Comparison of ENCODE assay signal across 13 cellular contexts in the genomic region with DNA sequence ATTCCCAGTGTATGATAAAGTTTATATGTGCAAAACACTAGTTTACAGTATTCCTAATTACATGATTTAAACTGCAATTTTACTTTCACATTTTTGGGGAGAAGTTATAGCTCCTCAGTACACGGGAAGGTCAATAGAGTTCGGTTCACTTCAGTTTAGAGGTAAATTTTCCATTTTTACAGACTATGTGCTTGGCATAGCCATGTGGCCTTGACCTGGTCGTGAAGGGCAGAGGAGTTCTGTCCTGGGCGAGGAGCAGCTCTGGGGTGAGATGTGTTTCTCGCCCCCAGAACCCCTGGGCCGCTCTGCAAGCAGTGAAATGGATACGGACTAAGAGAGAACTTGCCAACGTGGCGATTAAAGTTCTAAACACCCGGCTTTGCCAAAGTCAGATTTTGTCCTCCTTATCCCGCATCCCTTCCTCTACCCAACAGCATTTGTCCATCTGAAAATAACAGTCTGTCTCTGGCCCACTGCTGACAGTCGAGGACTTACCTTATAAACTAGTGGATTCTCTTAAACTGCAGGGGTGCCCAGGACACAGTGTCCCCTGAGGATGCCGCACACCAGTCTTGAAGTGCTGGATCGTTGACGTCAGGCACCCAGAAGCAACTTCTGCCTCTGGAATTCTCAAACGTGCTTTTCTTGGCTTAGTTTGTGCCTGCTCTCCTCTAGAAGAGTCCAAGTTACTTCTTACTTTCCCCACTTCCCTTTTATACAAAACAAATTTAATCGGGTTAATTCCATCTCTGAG. TPM values are rescaled to one million over a fixed set of nuclear protein-coding genes. Genes with fewer than 3 reads are reported as not detected.
DNase-seq lines count a peak whose midpoint lies in the region; ATAC-seq and TF ChIP-seq lines count a peak whose summit lies in the region.
"Had no signal": no experiment of that assay in that cellular context is flagged by ENCODE, and none has a peak within 500 bp of the region (broad histone marks: within the 10 kb centered on the region; RNA-seq: fewer than 3 reads in every experiment).

No MANE protein-coding gene starts in this region.

- H3K36me3 Mint-ChIP-seq in CD4-positive, alpha-beta memory T cell: peaks cover 0 to 11% of the 10 kb centered on the region in 2 donors

- no peak for TF ChIP-seq POLR2A in Peyer's patch (IDR thresholded peaks at IDR 0.05)

- H3K4me3 ChIP-seq in CD4-positive, alpha-beta memory T cell (ENCODE audit: low read length in 2 of 2): no peak overlapping the region
- peak overlapping the region; percentile 99 for H3K4me3 ChIP-seq in SJCRH30
- peak overlapping the region; percentile 35 for H3K4me3 ChIP-seq in fibroblast of the aortic adventitia (ENCODE audit: low read depth, low read length)
- peak overlapping the region; percentile 74 for H3K4me3 ChIP-seq in psoas muscle
- H3K4me3 ChIP-seq in Peyer's patch: no peak overlapping the region

- DNase-seq in CD4-positive, alpha-beta memory T cell: no peak
- no peak for DNase-seq in SJCRH30
- peak; percentile 77 for DNase-seq in fibroblast of the aortic adventitia (ENCODE audit: low read depth)
- DNase-seq in psoas muscle: peak in 1 of 2 donors; percentile 56
- no peak for DNase-seq in Peyer's patch
- no peak for DNase-seq in NCI-H82 (lab: John Stamatoyannopoulos, UW)
- no peak for DNase-seq in NCI-H748 treated with DMSO at 0.1 percent for 48 hours (lab: John Stamatoyannopoulos, UW)
- no peak for DNase-seq in ACHN
- DNase-seq: GF-D8, kidney glomerular epithelial cell, NCI-H1417, NCI-H526 treated with DMSO at 0.1 percent for 48 hours had no signal

- CTCF ChIA-PET in CD4-positive, alpha-beta memory T cell (lab: Charles Lee; ENCODE audit: partially characterized antibody): interaction anchor here (1.1 to 2.0 kb wide), 2 partner anchors 25 to 237 kb away, joined by 3 to 15 read pairs; no protein-coding TSS in a partner anchor

- TF ChIP-seq CTCF in fibroblast of the aortic adventitia (IDR thresholded peaks at IDR 0.05; ENCODE audit: insufficient read depth, low read length): no peak
- TF ChIP-seq CTCF in psoas muscle (IDR thresholded peaks at IDR 0.05): no peak
- no peak for TF ChIP-seq CTCF in Peyer's patch (IDR thresholded peaks at IDR 0.05)

- H3K27ac Mint-ChIP-seq in CD4-positive, alpha-beta memory T cell: peak overlapping the region in 1 of 7 donors; percentile 55

- H3K27ac ChIP-seq in CD4-positive, alpha-beta memory T cell (ENCODE audit: low read depth, low read length): no peak overlapping the region
- H3K27ac ChIP-seq in SJCRH30 (no peak overlapping the region), psoas muscle (peak overlapping the region; percentile 100), Peyer's patch (peak overlapping the region in 1 of 4 donors; percentile 1)

- no peaks in the 10 kb centered on the region for H3K9me3 ChIP-seq in CD4-positive, alpha-beta memory T cell (ENCODE audit: control insufficient read depth in 1 of 2, low read length in 2 of 2)
- H3K9me3 ChIP-seq in SJCRH30 (replicated peaks) (no peaks in the 10 kb centered on the region), psoas muscle (no peaks in the 10 kb centered on the region), Peyer's patch (no peaks in the 10 kb centered on the region)

- peak in 1 of 4 donors; percentile 28 for ATAC-seq in psoas muscle

- H3K27me3 ChIP-seq in CD4-positive, alpha-beta memory T cell (ENCODE audit: insufficient read depth, low read length): no peaks in the 10 kb centered on the region
- H3K27me3 ChIP-seq in SJCRH30 (no peaks in the 10 kb centered on the region), psoas muscle (ENCODE audit: insufficient read depth in 3 of 3, low read length in 2 of 3) (no peaks in the 10 kb centered on the region), Peyer's patch (no peaks in the 10 kb centered on the region)

- H3K27me3 Mint-ChIP-seq in CD4-positive, alpha-beta memory T cell: no peaks in the 10 kb centered on the region

- in situ Hi-C loops in ACHN (cut with HindIII; ENCODE audit: low pct_ligation_motif_present, low pct_unique_long_range_greater_than_20kb, low sequenced_read_pairs): no loop called here

- POLR2A ChIA-PET in CD4-positive, alpha-beta memory T cell (lab: Charles Lee; ENCODE audit: partially characterized antibody): interaction anchor here (0.8 kb wide), 2 partner anchors 18 to 20 kb away, joined by 3 read pairs; no protein-coding TSS in a partner anchor

- peaks cover 0 to 4% (median 0%) of the 10 kb centered on the region in 8 donors for H3K9me3 Mint-ChIP-seq in CD4-positive, alpha-beta memory T cell
- H3K9me3 Mint-ChIP-seq: activated T-helper 1 cell treated with anti-CD3 and anti-CD28 coated beads, Interleukin-12 subunit alpha, Interleukin-12 subunit beta, Interleukin-2, Interleukin-4 antibody, amounts not matched to agents 30 ng/mL and 10 ng/mL and 1 ng/mL, durations not matched to agents 14 hours and 24 hours and 36 hours had no signal

- peaks cover 26% of the 10 kb centered on the region for H3K4me1 ChIP-seq in CD4-positive, alpha-beta memory T cell (ENCODE audit: insufficient read depth, low read length)
- H3K4me1 ChIP-seq in SJCRH30: peaks cover 5% of the 10 kb centered on the region; the same call in 1 of the 2 replicates
- peaks cover 25% of the 10 kb centered on the region for H3K4me1 ChIP-seq in psoas muscle
- peaks cover 0 to 20% (median 7%) of the 10 kb centered on the region in 4 donors for H3K4me1 ChIP-seq in Peyer's patch

- no peaks in the 10 kb centered on the region for H3K36me3 ChIP-seq in CD4-positive, alpha-beta memory T cell (ENCODE audit: insufficient read depth, low read length)
- H3K36me3 ChIP-seq in SJCRH30 (no peaks in the 10 kb centered on the region), psoas muscle (ENCODE audit: insufficient read depth in 1 of 2, low read depth in 1 of 2) (no peaks in the 10 kb centered on the region), Peyer's patch (no peaks in the 10 kb centered on the region)

- peaks cover 11 to 19% (median 14%) of the 10 kb centered on the region in 4 donors for H3K4me1 Mint-ChIP-seq in CD4-positive, alpha-beta memory T cell

- intact Hi-C loops in CD4-positive, alpha-beta memory T cell (cut with micrococcal nuclease): loop anchor here (10.0 kb wide), 2 partner anchors 922 to 1702 kb away; a partner anchor contains a TSS
- intact Hi-C loops in psoas muscle (cut with DNase I): loop anchor here in 1 of 2 donors (5.0 kb wide), 1 partner anchor 66 kb away; no protein-coding TSS in a partner anchor

- peak overlapping the region; percentile 24 to 94 (median 60) for H3K4me3 Mint-ChIP-seq in CD4-positive, alpha-beta memory T cell

- WGBS in psoas muscle, 3 donors: 46 to 77% (median 48%) methylated on average over 17 of the region's 17 CpGs

RNA-seq across cellular contexts. Expression of a gene that starts 1.5 kb away (rescaled TPM):
- 10 to 100 TPM; 11.9 to 14.9 TPM for total RNA-seq in CD4-positive, alpha-beta memory T cell
- 10 to 100 TPM; 11.9 to 13.5 TPM for polyA plus RNA-seq in CD4-positive, alpha-beta memory T cell
- total RNA-seq in SJCRH30 (2014; rRNA removed; shearing (Covaris generic)): 36.8 and 41.3 TPM in 2 replicates
- total RNA-seq in fibroblast of the aortic adventitia (ENCODE audit: low replicate concordance): 31.6 and 36.5 TPM in 2 replicates
- total RNA-seq in psoas muscle: 10 to 100 TPM; 16.2 to 26.0 (median 18.6) TPM
- 10 to 100 TPM; 10.4 to 19.0 (median 16.2) TPM for polyA plus RNA-seq in psoas muscle
- total RNA-seq in Peyer's patch: 10 to 100 TPM; 27.7 to 35.3 (median 31.4) TPM

Comparison
In these comparisons a context has a peak if more than half of its experiments do, and no peak if none do; other contexts are left out.
1. H3K4me3 ChIP-seq: peak in SJCRH30 (single experiment), fibroblast of the aortic adventitia (single experiment) and psoas muscle (single experiment); none in CD4-positive, alpha-beta memory T cell (0 of 2) and Peyer's patch (0 of 4).